In genomic region chr6:111198841-111199240, GRCh38 we compare ENCODE assay signal across 23 cellular contexts.
"Had no signal": no experiment of that assay in that cellular context is flagged by ENCODE, and none has a peak within 500 bp of the region (broad histone marks: within the 10 kb centered on the region; RNA-seq: fewer than 3 reads in every experiment).

No MANE protein-coding gene starts in this region.

- H3K4me3 ChIP-seq: hepatocyte, left lung, left ventricle myocardium inferior, lower lobe of right lung, lung, mucosa of descending colon had no signal

- H3K36me3 Mint-ChIP-seq: immature natural killer cell, memory B cell, mesothelial cell of epicardium, naive B cell had no signal

- H3K4me1 ChIP-seq: left lung, lower lobe of right lung had no signal

- DNase-seq: hippocampal formation, hypothalamus, immature natural killer cell, islet precursor cell, kidney, kidney glomerular epithelial cell, left cardiac atrium, left colon, left lung, left ventricle myocardium inferior, left ventricle myocardium superior, lower lobe of right lung, mammary epithelial cell, mesenchymal stem cell, mesendoderm, midbrain, mucosa of descending colon, naive B cell had no signal

- H3K27ac ChIP-seq: hepatocyte, left lung, left ventricle myocardium inferior, lower lobe of right lung had no signal

- H3K27me3 ChIP-seq: hepatocyte, left lung had no signal

- H3K4me3 Mint-ChIP-seq: immature natural killer cell, memory B cell, mesothelial cell of epicardium, naive B cell had no signal

- H3K9me3 Mint-ChIP-seq: immature natural killer cell, memory B cell, mesothelial cell of epicardium, naive B cell had no signal

- H3K27ac Mint-ChIP-seq: immature natural killer cell, memory B cell, mesothelial cell of epicardium had no signal

- H3K36me3 ChIP-seq: left lung, left ventricle myocardium inferior, lower lobe of right lung had no signal

- ATAC-seq: left cardiac atrium, left colon, left lobe of liver, left lung, left ventricle myocardium superior, lower lobe of right lung, mucosa of descending colon had no signal

- H3K27me3 Mint-ChIP-seq: naive B cell had no signal

- H3K9me3 ChIP-seq: left lung, left ventricle myocardium inferior, lower lobe of right lung, mucosa of descending colon had no signal
